ENCODE assay signal across 12 cellular contexts in genomic region chr21:30463713-30464112, GRCh38. TPM values are rescaled to one million over a fixed set of nuclear protein-coding genes. Genes with fewer than 3 reads are reported as not detected.
DNase-seq lines count a peak whose midpoint lies in the region; ATAC-seq, FAIRE-seq and TF ChIP-seq lines count a peak whose summit lies in the region.
"Had no signal": no experiment of that assay in that cellular context is flagged by ENCODE, and none has a peak within 500 bp of the region (broad histone marks: within the 10 kb centered on the region; RNA-seq: fewer than 3 reads in every experiment).

No MANE protein-coding gene starts in this region.

- no peak overlapping the region for H3K27ac ChIP-seq in smooth muscle cell (ENCODE audit: low read depth)
- H3K27ac ChIP-seq: epithelial cell of prostate had no signal

- TF ChIP-seq CTCF in bronchial epithelial cell (IDR thresholded peaks at IDR 0.05; ENCODE audit: insufficient read depth, low read length, severe bottlenecking) (peak; percentile 51), smooth muscle cell (IDR thresholded peaks at IDR 0.05; ENCODE audit: borderline replicate concordance, insufficient read depth, poor library complexity, severe bottlenecking) (peak; percentile 55)

- no peaks in the 10 kb centered on the region for H3K9me3 ChIP-seq in smooth muscle cell (replicated peaks; ENCODE audit: low read depth)

- H3K4me3 ChIP-seq in bronchial epithelial cell (ENCODE audit: low read depth, low read length) (no peak overlapping the region), smooth muscle cell (no peak overlapping the region)

- no peaks in the 10 kb centered on the region for H4K20me1 ChIP-seq in smooth muscle cell (ENCODE audit: low read depth)

- H3K4me2 ChIP-seq in smooth muscle cell: no peak overlapping the region

- FAIRE-seq in bronchial epithelial cell (lab: Jason Lieb, UNC): no peak
- FAIRE-seq: small intestine had no signal

- ATAC-seq in HG02973 (IDR thresholded peaks at IDR 0.05; ENCODE audit: unreplicated experiment): no peak

- no peak overlapping the region for H3K9ac ChIP-seq in smooth muscle cell (ENCODE audit: low read depth)

- no peaks in the 10 kb centered on the region for H3K79me2 ChIP-seq in smooth muscle cell (ENCODE audit: low read depth)

- H3K27me3 ChIP-seq in bronchial epithelial cell (ENCODE audit: control insufficient read depth, insufficient read depth, low read length) (no peaks in the 10 kb centered on the region), smooth muscle cell (ENCODE audit: low read depth) (no peaks in the 10 kb centered on the region)

- no peaks in the 10 kb centered on the region for H3K36me3 ChIP-seq in bronchial epithelial cell (ENCODE audit: control insufficient read depth, insufficient read depth, low read length)
- H3K36me3 ChIP-seq in smooth muscle cell (ENCODE audit: low read depth): no peaks in the 10 kb centered on the region

- no peaks in the 10 kb centered on the region for H3K4me1 ChIP-seq in smooth muscle cell (ENCODE audit: low read depth)

- peak; percentile 1 for DNase-seq in NCI-H1105 treated with DMSO at 0.1 percent for 48 hours (lab: John Stamatoyannopoulos, UW)
- DNase-seq in NCI-H1105 (lab: John Stamatoyannopoulos, UW): no peak
- DNase-seq in NCI-H82 treated with DMSO at 0.1 percent for 48 hours (lab: John Stamatoyannopoulos, UW; ENCODE audit: unreplicated experiment): peak; percentile 7
- peak; percentile 17 for DNase-seq in bronchial epithelial cell (ENCODE audit: low read depth)
- DNase-seq in smooth muscle cell (lab: John Stamatoyannopoulos, UW; ENCODE audit: unreplicated experiment): no peak
- DNase-seq in glomerular visceral epithelial cell (ENCODE audit: extremely low spot score): no peak
- no peak for DNase-seq in HPDE6-E6E7 (ENCODE audit: extremely low spot score)
- DNase-seq: activated gamma-delta T cell treated with Interleukin-2 at 50 U/mL for 16 hours, small intestine, T1000 had no signal

- WGBS in smooth muscle cell (ENCODE audit: low lambda C conversion rate): 54% methylated on average over 3 of the region's 3 CpGs

- no peaks in the 10 kb centered on the region for H3F3A ChIP-seq in smooth muscle cell (ENCODE audit: low read depth)

- H2AFZ ChIP-seq in smooth muscle cell (ENCODE audit: low read depth): peak overlapping the region; percentile 3

RNA-seq across cellular contexts. Expression of gene KRTAP19-1, which starts 16.5 kb away (rescaled TPM):
- total RNA-seq in bronchial epithelial cell: not detected in 2 replicates
- 0.72 TPM in 1 of 2 replicates, not detected in the other for total RNA-seq in smooth muscle cell
- polyA plus RNA-seq in smooth muscle cell: 1.9 TPM in 1 of 2 replicates, not detected in the other
- polyA plus RNA-seq: small intestine had no signal

RNA-seq across cellular contexts. Expression of gene KRTAP19-2, which starts 23.5 kb away (rescaled TPM):
- total RNA-seq in bronchial epithelial cell (not detected in 2 replicates), smooth muscle cell (not detected in 2 replicates)
- not detected in 2 replicates for polyA plus RNA-seq in smooth muscle cell
- polyA plus RNA-seq: small intestine had no signal

RNA-seq across cellular contexts. Expression of gene KRTAP15-1, which starts 23.6 kb away (rescaled TPM):
- not detected in 2 replicates for total RNA-seq in bronchial epithelial cell
- total RNA-seq in smooth muscle cell: not detected in 2 replicates
- polyA plus RNA-seq in smooth muscle cell: not detected in 2 replicates
- polyA plus RNA-seq: small intestine had no signal

RNA-seq across cellular contexts. Expression of gene KRTAP19-3, which starts 28.1 kb away (rescaled TPM):
- not detected in 2 replicates for total RNA-seq in bronchial epithelial cell
- not detected in 2 replicates for total RNA-seq in smooth muscle cell
- polyA plus RNA-seq in smooth muscle cell: not detected in 2 replicates
- polyA plus RNA-seq: small intestine had no signal

RNA-seq across cellular contexts. Expression of gene KRTAP19-4, which starts 33.3 kb away (rescaled TPM):
- total RNA-seq in bronchial epithelial cell: not detected in 2 replicates
- total RNA-seq in smooth muscle cell: not detected in 2 replicates
- polyA plus RNA-seq in smooth muscle cell: not detected in 2 replicates
- polyA plus RNA-seq: small intestine had no signal

Comparison
In these comparisons a context has a peak if more than half of its experiments do, and no peak if none do; other contexts are left out.
1. DNase-seq: peak in NCI-H1105 treated with DMSO at 0.1 percent for 48 hours (single experiment), NCI-H82 treated with DMSO at 0.1 percent for 48 hours (single experiment) and bronchial epithelial cell (single experiment); none in NCI-H1105 (single experiment), smooth muscle cell (single experiment), glomerular visceral epithelial cell (single experiment) and HPDE6-E6E7 (single experiment).